2 cellular contexts compared by ENCODE assay signal in genomic region chr1:165179306-165179705, GRCh38.
TF ChIP-seq lines count a peak whose summit lies in the region.

No MANE protein-coding gene starts in this region.

TF ChIP-seq in liver, 16 proteins besides CTCF, POLR2A, EP300 and RAD21:
- peak; percentile 32 for TF ChIP-seq NR2F2 (IDR thresholded peaks at IDR 0.05)
- no peak for TF ChIP-seq YY1 (IDR thresholded peaks at IDR 0.05)
- TF ChIP-seq GABPA (IDR thresholded peaks at IDR 0.05 in 1 of 2, conservative IDR thresholded peaks at IDR 0.05 in 1 of 2), result no peak
- peak; percentile 65 for TF ChIP-seq HNF4G (IDR thresholded peaks at IDR 0.05)
- TF ChIP-seq RXRA (IDR thresholded peaks at IDR 0.05), result peak; percentile 79 to 91
- no peak for TF ChIP-seq ZBTB33 (IDR thresholded peaks at IDR 0.05)
- no peak for TF ChIP-seq MAX (IDR thresholded peaks at IDR 0.05)
- peak; percentile 80 to 92 for TF ChIP-seq HNF4A (conservative IDR thresholded peaks at IDR 0.05)
- no peak for TF ChIP-seq JUND (IDR thresholded peaks at IDR 0.05)
- TF ChIP-seq FOXA2 (IDR thresholded peaks at IDR 0.05), result peak; percentile 41
- TF ChIP-seq SP1 (IDR thresholded peaks at IDR 0.05), result peak; percentile 59
- TF ChIP-seq EGR1 (IDR thresholded peaks at IDR 0.05; ENCODE audit: low read depth in 2 of 2), result no peak

TF ChIP-seq in HepG2, 621 proteins besides CTCF, POLR2A, EP300 and RAD21:
- TF ChIP-seq SAP130 (CRISPR knock-in tag; IDR thresholded peaks at IDR 0.05; ENCODE audit: low read depth), result no peak
- no peak for TF ChIP-seq FOXO4 (CRISPR knock-in tag; conservative IDR thresholded peaks at IDR 0.05)
- no peak for TF ChIP-seq NR2C2 (CRISPR knock-in tag; IDR thresholded peaks at IDR 0.05; ENCODE audit: borderline replicate concordance)
- no peak for TF ChIP-seq PBX3 (CRISPR knock-in tag; IDR thresholded peaks at IDR 0.05; ENCODE audit: borderline replicate concordance)
- no peak for TF ChIP-seq ZNF619 (CRISPR knock-in tag; IDR thresholded peaks at IDR 0.05)
- no peak for TF ChIP-seq RFX1 (IDR thresholded peaks at IDR 0.05)
- no peak for TF ChIP-seq ZNF549 (CRISPR knock-in tag; IDR thresholded peaks at IDR 0.05)
